Comparison of ENCODE assay signal across 1 cellular context in the genomic region with DNA sequence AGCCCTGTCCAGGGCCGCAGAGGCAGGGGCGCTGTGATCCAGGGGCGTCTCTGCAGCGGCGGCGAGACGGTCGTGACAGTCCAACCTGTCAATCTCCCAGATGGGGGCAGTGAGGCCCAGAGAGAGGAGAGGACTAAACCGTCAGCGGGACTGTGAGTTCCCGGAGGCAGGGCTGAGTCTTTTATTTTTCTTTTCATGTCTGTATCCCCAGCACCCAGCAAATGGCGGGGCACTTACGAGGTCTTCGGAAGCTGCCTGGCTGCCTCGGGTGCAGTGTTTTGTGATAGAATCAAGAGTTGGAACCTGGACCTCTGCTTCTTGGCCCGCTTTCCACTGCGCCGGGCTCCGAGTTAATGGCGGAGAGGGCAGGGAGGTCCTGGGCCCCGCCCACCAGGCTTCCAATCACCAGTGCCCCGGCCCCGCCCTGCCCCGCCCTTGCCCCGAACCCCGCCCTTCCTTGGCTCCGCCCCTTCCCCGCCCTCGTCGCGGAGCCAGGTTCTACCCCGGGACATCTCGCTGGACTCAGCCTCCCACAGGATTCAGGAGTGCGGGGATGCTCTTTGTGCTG.
TF ChIP-seq lines count a peak whose summit lies in the region.

No MANE protein-coding gene starts in this region.

TF ChIP-seq in H1, 55 proteins besides CTCF, POLR2A, EP300 and RAD21 (continued from another document):
- TF ChIP-seq GTF2F1 (IDR thresholded peaks at IDR 0.05; ENCODE audit: borderline replicate concordance, low read depth, low read length) (no peak), KDM4A (IDR thresholded peaks at IDR 0.05; ENCODE audit: low read depth, low read length, severe bottlenecking) (peak; percentile 59), POLR2AphosphoS5 (IDR thresholded peaks at IDR 0.05; ENCODE audit: low read depth, low read length) (no peak), YY1 (IDR thresholded peaks at IDR 0.05; ENCODE audit: low read depth, low read length) (peak; percentile 87), TAF1 (IDR thresholded peaks at IDR 0.05; ENCODE audit: low read depth, low read length) (peak; percentile 48; the same call in 1 of the 2 replicates), SIN3A (conservative IDR thresholded peaks at IDR 0.05 in 1 of 2, IDR thresholded peaks at IDR 0.05 in 1 of 2; ENCODE audit: low read depth in 1 of 2, low read length in 2 of 2) (peak; percentile 25 to 70; a peak in 1 of 4 replicates)
